In genomic region chr2:172083725-172084483, GRCh38 we compare ENCODE assay signal across 8 cellular contexts. TPM values are rescaled to one million over a fixed set of nuclear protein-coding genes. Genes with fewer than 3 reads are reported as not detected.
DNase-seq lines count a peak whose midpoint lies in the region; ATAC-seq and TF ChIP-seq lines count a peak whose summit lies in the region.

No MANE protein-coding gene starts in this region.

- peak overlapping the region in 2 of 3 donors; percentile 56 to 70 for H3K4me3 Mint-ChIP-seq in T-cell

- H3K27ac Mint-ChIP-seq in T-cell: peak overlapping the region in 1 of 2 donors; percentile 24

- H3K9me3 ChIP-seq in iPS-18c (ENCODE audit: control insufficient read depth, insufficient read depth, low read length): no peaks in the 10 kb centered on the region

- H3K4me3 ChIP-seq in AG09309 (ENCODE audit: control insufficient read depth, low read depth, low read length): peak overlapping the region; percentile 72
- peak overlapping the region; percentile 47 for H3K4me3 ChIP-seq in iPS-18c (ENCODE audit: insufficient read depth, low read depth, low read length)

- DNase-seq in AG09309 (ENCODE audit: low read depth) (no peak), GM10248 (ENCODE audit: extremely low spot score) (peak; percentile 23), T-cell (peak in 1 of 34 experiments; percentile 16), HEK293T (ENCODE audit: extremely low spot score) (no peak), NK-92 (lab: John Stamatoyannopoulos, UW; ENCODE audit: unreplicated experiment) (no peak), NCI-H2029 (lab: John Stamatoyannopoulos, UW) (no peak)

- peaks cover 3% of the 10 kb centered on the region for H3K36me3 Mint-ChIP-seq in T-cell

- no peaks in the 10 kb centered on the region for H3K9me3 Mint-ChIP-seq in T-cell

- CTCF ChIA-PET in GM10248 (lab: Yijun Ruan, JAX): interaction anchor here (0.8 to 2.7 kb wide), 2 partner anchors 22 to 43 kb away, joined by 3 to 9 read pairs; no protein-coding TSS in a partner anchor
- CTCF ChIA-PET in T-cell (lab: Charles Lee): interaction anchor here (0.6 to 2.6 kb wide), 2 partner anchors 20 to 593 kb away, joined by 3 to 9 read pairs; partner anchors contain the start of gene DLX2 (in 1 of the 2)
- CTCF ChIA-PET in HEK293T (lab: Yijun Ruan, JAX): no interaction called here

- H3K27me3 Mint-ChIP-seq in T-cell: peaks cover 82 to 95% of the 10 kb centered on the region in 2 donors

- no peak for TF ChIP-seq CTCF in AG09309 (IDR thresholded peaks at IDR 0.05; ENCODE audit: control insufficient read depth, insufficient read depth, low read depth, low read length, missing control alignments)
- TF ChIP-seq CTCF in GM10248 (IDR thresholded peaks at IDR 0.05; ENCODE audit: control extremely low read depth, extremely low read depth, low read depth, missing control alignments): no peak

- H3K4me1 Mint-ChIP-seq in T-cell: peaks cover 53 to 62% (median 57%) of the 10 kb centered on the region in 3 donors

- POLR2A ChIA-PET in GM10248 (lab: Yijun Ruan, JAX) (no interaction called here), T-cell (lab: Charles Lee) (no interaction called here), HEK293T (lab: Yijun Ruan, JAX) (interaction anchor here (1.4 to 7.8 kb wide), 3 partner anchors 13 to 26 kb away, joined by 6 to 135 read pairs (median 49); partner anchors contain the start of gene DLX2)

- ATAC-seq in T-cell (replicated peaks in 1 of 4): no peak
- ATAC-seq in GM18867 (IDR thresholded peaks at IDR 0.05; ENCODE audit: unreplicated experiment): no peak

TF ChIP-seq in HEK293T, 16 proteins besides CTCF, POLR2A, EP300 and RAD21:
- TF ChIP-seq NFRKB (IDR thresholded peaks at IDR 0.05): no peak
- TF ChIP-seq ELF4 (IDR thresholded peaks at IDR 0.05): no peak
- TF ChIP-seq FOXK2 (IDR thresholded peaks at IDR 0.05): no peak

RNA-seq across cellular contexts. Expression of gene DLX1, which starts 1.4 kb away (rescaled TPM):
- total RNA-seq in T-cell: not detected

RNA-seq across cellular contexts. Expression of gene DLX2, which starts 18.8 kb away (rescaled TPM):
- under 1 TPM in 2 of 5 donors, not detected in 3; 0.16 to 0.19 TPM for total RNA-seq in T-cell
